Comparison of ENCODE assay signal across 1 cellular context in the genomic region with DNA sequence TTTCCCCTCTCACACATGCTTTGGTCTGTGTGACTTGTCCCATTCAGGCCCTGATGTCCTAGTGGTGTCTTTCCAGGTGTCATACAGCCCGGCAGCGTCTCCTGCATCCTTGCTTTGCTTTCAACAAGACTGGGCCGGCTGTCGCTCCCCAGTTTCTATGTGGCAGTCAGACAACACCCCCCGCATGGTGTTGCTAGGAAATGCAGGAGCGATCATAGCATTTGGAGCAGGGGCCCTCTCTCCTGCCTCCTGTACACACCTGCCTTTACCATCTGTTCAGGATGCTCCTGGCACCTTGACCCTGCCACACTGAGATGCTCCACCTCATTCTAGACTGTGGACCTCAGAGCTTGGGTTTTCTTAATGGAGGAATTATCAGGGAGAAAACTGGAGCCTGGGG.
TF ChIP-seq lines count a peak whose summit lies in the region.

No MANE protein-coding gene starts in this region.

TF ChIP-seq in WTC11, 78 proteins besides CTCF, POLR2A, EP300 and RAD21 (continued from another document):
- TF ChIP-seq, protein P1, sequence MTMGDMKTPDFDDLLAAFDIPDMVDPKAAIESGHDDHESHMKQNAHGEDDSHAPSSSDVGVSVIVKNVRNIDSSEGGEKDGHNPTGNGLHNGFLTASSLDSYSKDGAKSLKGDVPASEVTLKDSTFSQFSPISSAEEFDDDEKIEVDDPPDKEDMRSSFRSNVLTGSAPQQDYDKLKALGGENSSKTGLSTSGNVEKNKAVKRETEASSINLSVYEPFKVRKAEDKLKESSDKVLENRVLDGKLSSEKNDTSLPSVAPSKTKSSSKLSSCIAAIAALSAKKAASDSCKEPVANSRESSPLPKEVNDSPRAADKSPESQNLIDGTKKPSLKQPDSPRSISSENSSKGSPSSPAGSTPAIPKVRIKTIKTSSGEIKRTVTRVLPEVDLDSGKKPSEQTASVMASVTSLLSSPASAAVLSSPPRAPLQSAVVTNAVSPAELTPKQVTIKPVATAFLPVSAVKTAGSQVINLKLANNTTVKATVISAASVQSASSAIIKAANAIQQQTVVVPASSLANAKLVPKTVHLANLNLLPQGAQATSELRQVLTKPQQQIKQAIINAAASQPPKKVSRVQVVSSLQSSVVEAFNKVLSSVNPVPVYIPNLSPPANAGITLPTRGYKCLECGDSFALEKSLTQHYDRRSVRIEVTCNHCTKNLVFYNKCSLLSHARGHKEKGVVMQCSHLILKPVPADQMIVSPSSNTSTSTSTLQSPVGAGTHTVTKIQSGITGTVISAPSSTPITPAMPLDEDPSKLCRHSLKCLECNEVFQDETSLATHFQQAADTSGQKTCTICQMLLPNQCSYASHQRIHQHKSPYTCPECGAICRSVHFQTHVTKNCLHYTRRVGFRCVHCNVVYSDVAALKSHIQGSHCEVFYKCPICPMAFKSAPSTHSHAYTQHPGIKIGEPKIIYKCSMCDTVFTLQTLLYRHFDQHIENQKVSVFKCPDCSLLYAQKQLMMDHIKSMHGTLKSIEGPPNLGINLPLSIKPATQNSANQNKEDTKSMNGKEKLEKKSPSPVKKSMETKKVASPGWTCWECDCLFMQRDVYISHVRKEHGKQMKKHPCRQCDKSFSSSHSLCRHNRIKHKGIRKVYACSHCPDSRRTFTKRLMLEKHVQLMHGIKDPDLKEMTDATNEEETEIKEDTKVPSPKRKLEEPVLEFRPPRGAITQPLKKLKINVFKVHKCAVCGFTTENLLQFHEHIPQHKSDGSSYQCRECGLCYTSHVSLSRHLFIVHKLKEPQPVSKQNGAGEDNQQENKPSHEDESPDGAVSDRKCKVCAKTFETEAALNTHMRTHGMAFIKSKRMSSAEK (CRISPR knock-in tag; IDR thresholded peaks at IDR 0.05; ENCODE audit: borderline replicate concordance) = no peak
- TF ChIP-seq CREM (CRISPR knock-in tag; IDR thresholded peaks at IDR 0.05) (no peak), JUN (CRISPR knock-in tag; IDR thresholded peaks at IDR 0.05) (no peak), ZNF671 (CRISPR knock-in tag; IDR thresholded peaks at IDR 0.05) (no peak), OVOL2 (CRISPR knock-in tag; IDR thresholded peaks at IDR 0.05; ENCODE audit: borderline replicate concordance) (no peak)
- TF ChIP-seq, protein P2, sequence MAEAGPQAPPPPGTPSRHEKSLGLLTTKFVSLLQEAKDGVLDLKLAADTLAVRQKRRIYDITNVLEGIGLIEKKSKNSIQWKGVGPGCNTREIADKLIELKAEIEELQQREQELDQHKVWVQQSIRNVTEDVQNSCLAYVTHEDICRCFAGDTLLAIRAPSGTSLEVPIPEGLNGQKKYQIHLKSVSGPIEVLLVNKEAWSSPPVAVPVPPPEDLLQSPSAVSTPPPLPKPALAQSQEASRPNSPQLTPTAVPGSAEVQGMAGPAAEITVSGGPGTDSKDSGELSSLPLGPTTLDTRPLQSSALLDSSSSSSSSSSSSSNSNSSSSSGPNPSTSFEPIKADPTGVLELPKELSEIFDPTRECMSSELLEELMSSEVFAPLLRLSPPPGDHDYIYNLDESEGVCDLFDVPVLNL (CRISPR knock-in tag; IDR thresholded peaks at IDR 0.05; ENCODE audit: borderline replicate concordance, low read depth) = no peak
- TF ChIP-seq, protein P3, sequence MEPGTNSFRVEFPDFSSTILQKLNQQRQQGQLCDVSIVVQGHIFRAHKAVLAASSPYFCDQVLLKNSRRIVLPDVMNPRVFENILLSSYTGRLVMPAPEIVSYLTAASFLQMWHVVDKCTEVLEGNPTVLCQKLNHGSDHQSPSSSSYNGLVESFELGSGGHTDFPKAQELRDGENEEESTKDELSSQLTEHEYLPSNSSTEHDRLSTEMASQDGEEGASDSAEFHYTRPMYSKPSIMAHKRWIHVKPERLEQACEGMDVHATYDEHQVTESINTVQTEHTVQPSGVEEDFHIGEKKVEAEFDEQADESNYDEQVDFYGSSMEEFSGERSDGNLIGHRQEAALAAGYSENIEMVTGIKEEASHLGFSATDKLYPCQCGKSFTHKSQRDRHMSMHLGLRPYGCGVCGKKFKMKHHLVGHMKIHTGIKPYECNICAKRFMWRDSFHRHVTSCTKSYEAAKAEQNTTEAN (CRISPR knock-in tag; IDR thresholded peaks at IDR 0.05) = no peak
- TF ChIP-seq, protein P4, sequence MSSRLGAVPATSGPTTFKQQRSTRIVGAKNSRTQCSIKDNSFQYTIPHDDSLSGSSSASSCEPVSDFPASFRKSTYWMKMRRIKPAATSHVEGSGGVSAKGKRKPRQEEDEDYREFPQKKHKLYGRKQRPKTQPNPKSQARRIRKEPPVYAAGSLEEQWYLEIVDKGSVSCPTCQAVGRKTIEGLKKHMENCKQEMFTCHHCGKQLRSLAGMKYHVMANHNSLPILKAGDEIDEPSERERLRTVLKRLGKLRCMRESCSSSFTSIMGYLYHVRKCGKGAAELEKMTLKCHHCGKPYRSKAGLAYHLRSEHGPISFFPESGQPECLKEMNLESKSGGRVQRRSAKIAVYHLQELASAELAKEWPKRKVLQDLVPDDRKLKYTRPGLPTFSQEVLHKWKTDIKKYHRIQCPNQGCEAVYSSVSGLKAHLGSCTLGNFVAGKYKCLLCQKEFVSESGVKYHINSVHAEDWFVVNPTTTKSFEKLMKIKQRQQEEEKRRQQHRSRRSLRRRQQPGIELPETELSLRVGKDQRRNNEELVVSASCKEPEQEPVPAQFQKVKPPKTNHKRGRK (CRISPR knock-in tag; IDR thresholded peaks at IDR 0.05; ENCODE audit: borderline replicate concordance) = no peak
